Comparison of ENCODE assay signal across 27 cellular contexts in the genomic region with DNA sequence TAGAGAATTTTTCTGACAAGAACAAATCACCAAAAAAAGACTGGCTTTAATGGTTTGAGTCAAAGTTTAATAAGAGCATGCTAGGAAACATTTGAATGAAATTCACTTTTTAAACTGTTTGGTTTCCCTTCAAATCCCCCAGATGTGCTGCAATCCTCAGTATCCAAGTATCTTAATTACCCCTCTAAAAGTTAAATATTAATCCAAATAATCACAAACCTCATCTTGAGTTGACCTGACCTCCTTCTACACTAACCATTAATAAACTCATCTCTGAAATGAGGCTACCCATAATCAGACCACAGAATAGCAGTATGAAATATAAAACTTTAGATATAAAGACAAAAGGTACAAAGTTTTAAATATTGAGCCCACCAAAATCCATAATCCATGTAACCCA. TPM values are rescaled to one million over a fixed set of nuclear protein-coding genes. Genes with fewer than 3 reads are reported as not detected.
DNase-seq lines count a peak whose midpoint lies in the region; ATAC-seq and TF ChIP-seq lines count a peak whose summit lies in the region.
"Had no signal": no experiment of that assay in that cellular context is flagged by ENCODE, and none has a peak within 500 bp of the region (broad histone marks: within the 10 kb centered on the region; RNA-seq: fewer than 3 reads in every experiment).

No MANE protein-coding gene starts in this region.

- TF ChIP-seq CTCF in activated CD8-positive, alpha-beta T cell treated with anti-CD3 and anti-CD28 coated beads for 36 hours (IDR thresholded peaks at IDR 0.05), result no peak
- no peak for TF ChIP-seq CTCF in GM20000 (IDR thresholded peaks at IDR 0.05; ENCODE audit: extremely low read depth, missing control alignments)

- no peak overlapping the region for H3K4me3 ChIP-seq in CD4-positive, alpha-beta memory T cell (ENCODE audit: low read length in 2 of 2)
- H3K4me3 ChIP-seq: esophagus muscularis mucosa, HAP-1, heart right ventricle, SJSA1, skin epidermis, tibial artery had no signal

- H3K36me3 Mint-ChIP-seq in activated CD8-positive, alpha-beta T cell treated with anti-CD3 and anti-CD28 coated beads, Interleukin-2, amount 10 ng/mL, durations not matched to agents 7 days and 5 days (ENCODE audit: low read depth), result peaks cover 80% of the 10 kb centered on the region
- peaks cover 87% of the 10 kb centered on the region for H3K36me3 Mint-ChIP-seq in activated CD8-positive, alpha-beta T cell treated with anti-CD3 and anti-CD28 coated beads for 36 hours (ENCODE audit: low read depth)
- H3K36me3 Mint-ChIP-seq in CD4-positive, alpha-beta memory T cell, result peaks cover 51 to 58% of the 10 kb centered on the region in 2 donors
- H3K36me3 Mint-ChIP-seq in activated T-helper 2 cell treated with anti-CD3 and anti-CD28 coated beads, Interferon-gamma antibody, Interleukin-2, Interleukin-4, amounts not matched to agents 10 μg/mL and 5 μg/mL and 100 μg/mL, durations not matched to agents 14 hours and 24 hours and 36 hours (ENCODE audit: low read depth), result peaks cover 94% of the 10 kb centered on the region

- CTCF ChIA-PET in activated CD8-positive, alpha-beta T cell treated with anti-CD3 and anti-CD28 coated beads, Interleukin-2, amount 10 ng/mL, durations not matched to agents 7 days and 5 days (lab: Charles Lee), result interaction anchor here (1.5 to 2.1 kb wide), 2 partner anchors 17 to 22 kb away, joined by 8 read pairs; no protein-coding TSS in a partner anchor
- CTCF ChIA-PET in activated CD8-positive, alpha-beta T cell treated with anti-CD3 and anti-CD28 coated beads for 36 hours (lab: Charles Lee), result interaction anchor here (0.9 to 1.3 kb wide), 3 partner anchors 11 to 22 kb away, joined by 3 to 7 read pairs (median 4); a partner anchor contains a TSS
- CTCF ChIA-PET in CD4-positive, alpha-beta memory T cell (lab: Charles Lee; ENCODE audit: partially characterized antibody), result interaction anchor here (0.6 to 1.7 kb wide), 3 partner anchors 10 to 28 kb away, joined by 3 to 5 read pairs (median 3); no protein-coding TSS in a partner anchor

- H3K27ac ChIP-seq in CD4-positive, alpha-beta memory T cell (ENCODE audit: low read depth, low read length), result no peak overlapping the region
- H3K27ac ChIP-seq: esophagus muscularis mucosa, foreskin keratinocyte, heart right ventricle, SJSA1, skin epidermis, tibial artery had no signal

- intact Hi-C loops in activated CD8-positive, alpha-beta T cell treated with anti-CD3 and anti-CD28 coated beads for 36 hours (cut with micrococcal nuclease), result no loop called here
- intact Hi-C loops in CD4-positive, alpha-beta memory T cell (cut with micrococcal nuclease), result no loop called here
- intact Hi-C loops in activated T-helper 2 cell treated with anti-CD3 and anti-CD28 coated beads, Interferon-gamma antibody, Interleukin-2, Interleukin-4, amounts not matched to agents 10 μg/mL and 5 μg/mL and 100 μg/mL, durations not matched to agents 14 hours and 24 hours and 36 hours (cut with micrococcal nuclease), result no loop called here
- intact Hi-C loops in left colon (cut with DNase I, micrococcal nuclease), result no loop called here

- H3K27me3 Mint-ChIP-seq in activated CD8-positive, alpha-beta T cell treated with anti-CD3 and anti-CD28 coated beads, Interleukin-2, amount 10 ng/mL, durations not matched to agents 7 days and 5 days (ENCODE audit: low read depth), result no peaks in the 10 kb centered on the region
- H3K27me3 Mint-ChIP-seq in activated CD8-positive, alpha-beta T cell treated with anti-CD3 and anti-CD28 coated beads for 36 hours, result no peaks in the 10 kb centered on the region
- no peaks in the 10 kb centered on the region for H3K27me3 Mint-ChIP-seq in CD4-positive, alpha-beta memory T cell
- H3K27me3 Mint-ChIP-seq in activated T-helper 2 cell treated with anti-CD3 and anti-CD28 coated beads, Interferon-gamma antibody, Interleukin-2, Interleukin-4, amounts not matched to agents 10 μg/mL and 5 μg/mL and 100 μg/mL, durations not matched to agents 14 hours and 24 hours and 36 hours (ENCODE audit: low read depth), result no peaks in the 10 kb centered on the region

- no peaks in the 10 kb centered on the region for H3K9me3 Mint-ChIP-seq in activated CD8-positive, alpha-beta T cell treated with anti-CD3 and anti-CD28 coated beads, Interleukin-2, amount 10 ng/mL, durations not matched to agents 7 days and 5 days (ENCODE audit: insufficient read depth)
- no peaks in the 10 kb centered on the region for H3K9me3 Mint-ChIP-seq in activated CD8-positive, alpha-beta T cell treated with anti-CD3 and anti-CD28 coated beads for 36 hours
- no peaks in the 10 kb centered on the region for H3K9me3 Mint-ChIP-seq in CD4-positive, alpha-beta memory T cell
- no peaks in the 10 kb centered on the region for H3K9me3 Mint-ChIP-seq in activated T-helper 2 cell treated with anti-CD3 and anti-CD28 coated beads, Interferon-gamma antibody, Interleukin-2, Interleukin-4, amounts not matched to agents 10 μg/mL and 5 μg/mL and 100 μg/mL, durations not matched to agents 14 hours and 24 hours and 36 hours

- ATAC-seq in activated CD8-positive, alpha-beta T cell treated with anti-CD3 and anti-CD28 coated beads, Interleukin-2, amount 10 ng/mL, durations not matched to agents 7 days and 5 days, result no peak
- ATAC-seq in activated CD8-positive, alpha-beta T cell treated with anti-CD3 and anti-CD28 coated beads for 36 hours, result no peak
- peak; percentile 80 for ATAC-seq in left colon
- ATAC-seq: foreskin keratinocyte, heart right ventricle, left cardiac atrium had no signal

- peak overlapping the region; percentile 47 for H3K27ac Mint-ChIP-seq in activated CD8-positive, alpha-beta T cell treated with anti-CD3 and anti-CD28 coated beads, Interleukin-2, amount 10 ng/mL, durations not matched to agents 7 days and 5 days
- H3K27ac Mint-ChIP-seq in activated CD8-positive, alpha-beta T cell treated with anti-CD3 and anti-CD28 coated beads for 36 hours, result no peak overlapping the region
- H3K27ac Mint-ChIP-seq in CD4-positive, alpha-beta memory T cell, result peak overlapping the region in 5 of 7 donors; percentile 7 to 59 (median 54)
- peak overlapping the region; percentile 28 for H3K27ac Mint-ChIP-seq in activated T-helper 2 cell treated with anti-CD3 and anti-CD28 coated beads, Interferon-gamma antibody, Interleukin-2, Interleukin-4, amounts not matched to agents 10 μg/mL and 5 μg/mL and 100 μg/mL, durations not matched to agents 14 hours and 24 hours and 36 hours

- H3K27me3 ChIP-seq in CD4-positive, alpha-beta memory T cell (ENCODE audit: insufficient read depth, low read length), result no peaks in the 10 kb centered on the region
- H3K27me3 ChIP-seq: esophagus muscularis mucosa, foreskin keratinocyte, heart right ventricle, SJSA1, tibial artery had no signal

- H3K4me1 ChIP-seq in CD4-positive, alpha-beta memory T cell (ENCODE audit: insufficient read depth, low read length), result peaks cover 74% of the 10 kb centered on the region
- H3K4me1 ChIP-seq: SJSA1 had no signal

- H3K4me1 Mint-ChIP-seq in activated CD8-positive, alpha-beta T cell treated with anti-CD3 and anti-CD28 coated beads, Interleukin-2, amount 10 ng/mL, durations not matched to agents 7 days and 5 days (ENCODE audit: low read depth), result peaks cover 67% of the 10 kb centered on the region
- H3K4me1 Mint-ChIP-seq in activated CD8-positive, alpha-beta T cell treated with anti-CD3 and anti-CD28 coated beads for 36 hours (ENCODE audit: low read depth), result peaks cover 83% of the 10 kb centered on the region
- peaks cover 64 to 91% (median 80%) of the 10 kb centered on the region in 4 donors for H3K4me1 Mint-ChIP-seq in CD4-positive, alpha-beta memory T cell
- peaks cover 63% of the 10 kb centered on the region for H3K4me1 Mint-ChIP-seq in activated T-helper 2 cell treated with anti-CD3 and anti-CD28 coated beads, Interferon-gamma antibody, Interleukin-2, Interleukin-4, amounts not matched to agents 10 μg/mL and 5 μg/mL and 100 μg/mL, durations not matched to agents 14 hours and 24 hours and 36 hours (ENCODE audit: low read depth)

- DNase-seq in activated CD8-positive, alpha-beta T cell treated with anti-CD3 and anti-CD28 coated beads, Interleukin-2, amount 10 ng/mL, durations not matched to agents 7 days and 5 days, result no peak
- no peak for DNase-seq in activated CD8-positive, alpha-beta T cell treated with anti-CD3 and anti-CD28 coated beads for 36 hours
- no peak for DNase-seq in CD4-positive, alpha-beta memory T cell
- no peak for DNase-seq in activated T-helper 2 cell treated with anti-CD3 and anti-CD28 coated beads, Interferon-gamma antibody, Interleukin-2, Interleukin-4, amounts not matched to agents 10 μg/mL and 5 μg/mL and 100 μg/mL, durations not matched to agents 14 hours and 24 hours and 36 hours (ENCODE audit: low spot score)
- no peak for DNase-seq in left colon
- no peak for DNase-seq in GOT3 (lab: John Stamatoyannopoulos, UW)
- no peak for DNase-seq in GM20000 (ENCODE audit: low spot score)
- DNase-seq in SW 1271 (lab: John Stamatoyannopoulos, UW), result no peak
- DNase-seq: activated CD4-positive, CD25-positive, alpha-beta regulatory T cell treated with anti-CD3 and anti-CD28 coated beads, Interleukin-2, amount 50 U/mL, for 72 hours; activated naive CD4-positive, alpha-beta T cell treated with Interleukin-2 at 50 U/mL for 16 hours; cortex of kidney; DMS79; foreskin keratinocyte; GF-D8; heart right ventricle; left cardiac atrium; mesenchymal stem cell; NCI-H1105 treated with DMSO at 0.1 percent for 48 hours; NCI-H2029; NCI-H774; RPMI8226; T-helper 1 cell; tibial artery had no signal

- H3K4me3 Mint-ChIP-seq in activated CD8-positive, alpha-beta T cell treated with anti-CD3 and anti-CD28 coated beads, Interleukin-2, amount 10 ng/mL, durations not matched to agents 7 days and 5 days, result no peak overlapping the region
- H3K4me3 Mint-ChIP-seq in activated CD8-positive, alpha-beta T cell treated with anti-CD3 and anti-CD28 coated beads for 36 hours, result no peak overlapping the region
- peak overlapping the region in 4 of 8 donors; percentile 29 to 63 (median 52) for H3K4me3 Mint-ChIP-seq in CD4-positive, alpha-beta memory T cell
- no peak overlapping the region for H3K4me3 Mint-ChIP-seq in activated T-helper 2 cell treated with anti-CD3 and anti-CD28 coated beads, Interferon-gamma antibody, Interleukin-2, Interleukin-4, amounts not matched to agents 10 μg/mL and 5 μg/mL and 100 μg/mL, durations not matched to agents 14 hours and 24 hours and 36 hours (ENCODE audit: low read depth)

- H3K9me3 ChIP-seq in CD4-positive, alpha-beta memory T cell (ENCODE audit: control insufficient read depth in 1 of 2, low read length in 2 of 2), result no peaks in the 10 kb centered on the region
- H3K9me3 ChIP-seq: esophagus muscularis mucosa, HAP-1, heart right ventricle, SJSA1, tibial artery had no signal

- POLR2A ChIA-PET in activated CD8-positive, alpha-beta T cell treated with anti-CD3 and anti-CD28 coated beads, Interleukin-2, amount 10 ng/mL, durations not matched to agents 7 days and 5 days (lab: Charles Lee), result interaction anchor here (1.4 to 1.9 kb wide), 2 partner anchors 10 kb away, joined by 7 to 8 read pairs; a partner anchor contains a TSS
- POLR2A ChIA-PET in activated CD8-positive, alpha-beta T cell treated with anti-CD3 and anti-CD28 coated beads for 36 hours (lab: Charles Lee), result interaction anchor here (1.7 to 10.1 kb wide), 2 partner anchors 8 to 11 kb away, joined by 9 to 73 read pairs; a partner anchor contains a TSS
- POLR2A ChIA-PET in CD4-positive, alpha-beta memory T cell (lab: Charles Lee; ENCODE audit: partially characterized antibody), result interaction anchor here (0.9 to 3.8 kb wide), 2 partner anchors 10 kb away, joined by 4 to 15 read pairs; a partner anchor contains a TSS

- H3K36me3 ChIP-seq in CD4-positive, alpha-beta memory T cell (ENCODE audit: insufficient read depth, low read length), result peaks cover 15% of the 10 kb centered on the region

RNA-seq across cellular contexts. Expression of a gene that starts 10.1 kb away (rescaled TPM):
- 100 to 1,000 TPM; 193 to 198 TPM for total RNA-seq in activated CD8-positive, alpha-beta T cell treated with anti-CD3 and anti-CD28 coated beads, Interleukin-2, amount 10 ng/mL, durations not matched to agents 7 days and 5 days
- 100 to 1,000 TPM; 216 to 222 TPM for total RNA-seq in activated CD8-positive, alpha-beta T cell treated with anti-CD3 and anti-CD28 coated beads for 36 hours
- 100 to 1,000 TPM; 129 to 131 TPM for total RNA-seq in CD4-positive, alpha-beta memory T cell
- polyA plus RNA-seq in CD4-positive, alpha-beta memory T cell, result 10 to 100 TPM; 33.3 to 60.5 TPM
- 233 and 239 TPM in 2 replicates for total RNA-seq in activated T-helper 2 cell treated with anti-CD3 and anti-CD28 coated beads, Interferon-gamma antibody, Interleukin-2, Interleukin-4, amounts not matched to agents 10 μg/mL and 5 μg/mL and 100 μg/mL, durations not matched to agents 14 hours and 24 hours and 36 hours
- total RNA-seq in left colon, result 100 to 1,000 TPM; 114 to 124 TPM
